In genomic region chr7:132145063-132145462, GRCh38 we compare ENCODE assay signal across 17 cellular contexts.
DNase-seq lines count a peak whose midpoint lies in the region; ATAC-seq and TF ChIP-seq lines count a peak whose summit lies in the region.
"Had no signal": no experiment of that assay in that cellular context is flagged by ENCODE, and none has a peak within 500 bp of the region (broad histone marks: within the 10 kb centered on the region; RNA-seq: fewer than 3 reads in every experiment).

No MANE protein-coding gene starts in this region.

- intact Hi-C loops in sciatic nerve (cut with DNase I), result no loop called here

- 94% methylated on average over 9 of the region's 9 CpGs for WGBS in HUES64

- H3K27ac ChIP-seq in HUES64 (ENCODE audit: low read depth, low read length) (peak overlapping the region; percentile 17; the same call in 1 of the 2 replicates), SJCRH30 (no peak overlapping the region), substantia nigra (ENCODE audit: low read depth, low read length, poor library complexity, severe bottlenecking) (no peak overlapping the region)
- H3K27ac ChIP-seq: BLaER1 had no signal

- peak; percentile 59 for DNase-seq in islet precursor cell
- DNase-seq in sciatic nerve (ENCODE audit: low spot score), result no peak
- DNase-seq in CD1c-positive myeloid dendritic cell (ENCODE audit: extremely low spot score), result no peak
- DNase-seq in SJCRH30, result no peak
- DNase-seq in substantia nigra (lab: John Stamatoyannopoulos, UW), result no peak
- DNase-seq: CD8-positive, alpha-beta T cell; GDM1; Karpas-422; NCI-H2081 treated with DMSO at 0.1 percent for 48 hours; NCI-H2171 treated with DMSO at 0.1 percent for 48 hours; NCI-H526 treated with DMSO at 0.1 percent for 48 hours; RPMI8226; SIG-M5 had no signal

- H3K4me1 ChIP-seq in HUES64 (ENCODE audit: insufficient read depth, low read length), result peaks cover 20% of the 10 kb centered on the region
- 0 out of 2 replicates have a peak, but pooled peaks cover 3% of the 10 kb centered on the region for H3K4me1 ChIP-seq in SJCRH30

- H3K4me3 ChIP-seq in HUES64 (ENCODE audit: low read length), result no peak overlapping the region
- H3K4me3 ChIP-seq in SJCRH30, result no peak overlapping the region
- H3K4me3 ChIP-seq: BLaER1 had no signal

- no peak overlapping the region for H3K9ac ChIP-seq in HUES64 (ENCODE audit: low read depth, low read length)
- H3K9ac ChIP-seq: BLaER1 had no signal

- ATAC-seq in SK-N-SH treated with all-trans-retinoic acid at 6 μM for 48 hours (peak; percentile 28), sciatic nerve (peak; percentile 13)
- ATAC-seq in activated CD4-positive, CD25-positive, alpha-beta regulatory T cell treated with anti-CD3 and anti-CD28 coated beads, Interleukin-2, amount 50 U/mL, for 24 hours, result no peak
- ATAC-seq: CD8-positive, alpha-beta T cell had no signal

- H3K36me3 ChIP-seq in HUES64 (ENCODE audit: insufficient read depth, low read length) (no peaks in the 10 kb centered on the region), SJCRH30 (no peaks in the 10 kb centered on the region)
- H3K36me3 ChIP-seq: BLaER1 had no signal

- H3K27me3 ChIP-seq in HUES64 (ENCODE audit: insufficient read depth, low read length) (no peaks in the 10 kb centered on the region), SJCRH30 (no peaks in the 10 kb centered on the region)
- H3K27me3 ChIP-seq: BLaER1 had no signal

- no peaks in the 10 kb centered on the region for H3K9me3 ChIP-seq in HUES64 (ENCODE audit: insufficient read depth, low read depth, low read length)
- H3K9me3 ChIP-seq in SJCRH30 (replicated peaks), result no peaks in the 10 kb centered on the region
- H3K9me3 ChIP-seq: BLaER1 had no signal

TF ChIP-seq in SK-N-SH treated with all-trans-retinoic acid at 6 μM for 48 hours, 23 proteins besides CTCF, POLR2A, EP300 and RAD21:
- no peak for TF ChIP-seq BACH2 (CRISPR knock-in tag; IDR thresholded peaks at IDR 0.05; ENCODE audit: borderline replicate concordance)
- TF ChIP-seq SNAI2 (CRISPR knock-in tag; IDR thresholded peaks at IDR 0.05), result no peak
- no peak for TF ChIP-seq ISL1 (CRISPR knock-in tag; IDR thresholded peaks at IDR 0.05)
- no peak for TF ChIP-seq OSR1 (CRISPR knock-in tag; IDR thresholded peaks at IDR 0.05)
- no peak for TF ChIP-seq ZC3H10 (CRISPR knock-in tag; IDR thresholded peaks at IDR 0.05)
- TF ChIP-seq ZFP30 (CRISPR knock-in tag; IDR thresholded peaks at IDR 0.05), result no peak
- no peak for TF ChIP-seq PATZ1 (CRISPR knock-in tag; IDR thresholded peaks at IDR 0.05; ENCODE audit: borderline replicate concordance)
- no peak for TF ChIP-seq TSHZ2 (CRISPR knock-in tag; IDR thresholded peaks at IDR 0.05)
- TF ChIP-seq CSRNP3 (CRISPR knock-in tag; IDR thresholded peaks at IDR 0.05), result no peak
- TF ChIP-seq ZNF70 (CRISPR knock-in tag; IDR thresholded peaks at IDR 0.05), result no peak
- TF ChIP-seq POU6F1 (CRISPR knock-in tag; IDR thresholded peaks at IDR 0.05; ENCODE audit: borderline replicate concordance, low read depth), result no peak
- TF ChIP-seq TCF4 (CRISPR knock-in tag; IDR thresholded peaks at IDR 0.05; ENCODE audit: borderline replicate concordance), result no peak
- TF ChIP-seq GLIS3 (CRISPR knock-in tag; IDR thresholded peaks at IDR 0.05), result no peak
- no peak for TF ChIP-seq CREB5 (CRISPR knock-in tag; IDR thresholded peaks at IDR 0.05; ENCODE audit: low read depth)
- TF ChIP-seq ZNF8 (CRISPR knock-in tag; IDR thresholded peaks at IDR 0.05), result no peak
- TF ChIP-seq CSDC2 (CRISPR knock-in tag; IDR thresholded peaks at IDR 0.05), result no peak
- TF ChIP-seq ARNTL (CRISPR knock-in tag; IDR thresholded peaks at IDR 0.05; ENCODE audit: borderline replicate concordance, low read depth), result no peak
- TF ChIP-seq PPARA (CRISPR knock-in tag; IDR thresholded peaks at IDR 0.05; ENCODE audit: borderline replicate concordance), result no peak
- no peak for TF ChIP-seq TOX (CRISPR knock-in tag; IDR thresholded peaks at IDR 0.05; ENCODE audit: borderline replicate concordance)
TF ChIP-seq in SK-N-SH treated with all-trans-retinoic acid at 6 μM for 48 hours: peak in this region for 0.

Comparison
In these comparisons a context has a peak if more than half of its experiments do, and no peak if none do; other contexts are left out.
1. ATAC-seq: peak in SK-N-SH treated with all-trans-retinoic acid at 6 μM for 48 hours (single experiment) and sciatic nerve (single experiment); none in activated CD4-positive, CD25-positive, alpha-beta regulatory T cell treated with anti-CD3 and anti-CD28 coated beads, Interleukin-2, amount 50 U/mL, for 24 hours (0 of 2).